ENCODE assay signal across 12 cellular contexts in genomic region chr21:45087022-45087823, GRCh38. TPM values are rescaled to one million over a fixed set of nuclear protein-coding genes. Genes with fewer than 3 reads are reported as not detected.
A peak's percentile ranks its signal among the peaks of the same experiment; 100 is the strongest.
DNase-seq lines count a peak whose midpoint lies in the region; ATAC-seq and TF ChIP-seq lines count a peak whose summit lies in the region.
"Had no signal": no experiment of that assay in that cellular context is flagged by ENCODE, and none has a peak within 500 bp of the region (broad histone marks: within the 10 kb centered on the region; RNA-seq: fewer than 3 reads in every experiment).

No MANE protein-coding gene starts in this region.

- ATAC-seq in T-helper 17 cell: peak; percentile 81
- no peak for ATAC-seq in HG03432 (IDR thresholded peaks at IDR 0.05; ENCODE audit: unreplicated experiment)
- ATAC-seq: gastrocnemius medialis had no signal

- H3K18ac ChIP-seq in H9 (ENCODE audit: insufficient read length, low read depth, low read length): no peak overlapping the region

- H3K79me2 ChIP-seq in H9 (ENCODE audit: insufficient read depth, low read length): no peaks in the 10 kb centered on the region

- no CpG with 5 or more reads among the region's 10 CpGs for WGBS in H9 (ENCODE audit: extremely low coverage, insufficient read length, low lambda C conversion rate)

- H3K27me3 Mint-ChIP-seq in activated naive CD4-positive, alpha-beta T cell treated with anti-CD3 and anti-CD28 coated beads, Interleukin-2, amount 10 ng/mL, durations not matched to agents 7 days and 5 days: no peaks in the 10 kb centered on the region
- H3K27me3 Mint-ChIP-seq in T-helper 17 cell (no peaks in the 10 kb centered on the region), H9 (ENCODE audit: low read depth) (no peaks in the 10 kb centered on the region)

- no peak overlapping the region for H3K4ac ChIP-seq in H9 (ENCODE audit: low read depth, low read length)

- H3K23ac ChIP-seq in H9 (ENCODE audit: insufficient read length, low read depth, low read length): no peak overlapping the region

- peak overlapping the region; percentile 16 for H3K4me3 Mint-ChIP-seq in activated naive CD4-positive, alpha-beta T cell treated with anti-CD3 and anti-CD28 coated beads, Interleukin-2, amount 10 ng/mL, durations not matched to agents 7 days and 5 days
- peak overlapping the region; percentile 91 for H3K4me3 Mint-ChIP-seq in T-helper 17 cell
- no peak overlapping the region for H3K4me3 Mint-ChIP-seq in H9

- H3K4me3 ChIP-seq in choroid plexus epithelial cell (ENCODE audit: low read depth, low read length): no peak overlapping the region
- H3K4me3 ChIP-seq: gastrocnemius medialis had no signal

- H3K9ac ChIP-seq in H9 (ENCODE audit: extremely low read depth, insufficient read length, low read length): no peak overlapping the region

- H4K91ac ChIP-seq in H9 (ENCODE audit: insufficient read length, low read depth, low read length): no peak overlapping the region

- H2AFZ ChIP-seq in H9 (ENCODE audit: low read length): no peak overlapping the region

- H3K27ac Mint-ChIP-seq in activated naive CD4-positive, alpha-beta T cell treated with anti-CD3 and anti-CD28 coated beads, Interleukin-2, amount 10 ng/mL, durations not matched to agents 7 days and 5 days: peak overlapping the region; percentile 69
- H3K27ac Mint-ChIP-seq in T-helper 17 cell (peak overlapping the region; percentile 92), H9 (no peak overlapping the region; a peak in 1 of 7 replicates)

- H2AK5ac ChIP-seq in H9 (ENCODE audit: insufficient read length, low read length): no peak overlapping the region

- H4K8ac ChIP-seq in H9 (replicated peaks; ENCODE audit: insufficient read length, low read depth, low read length): no peak overlapping the region

- H3K79me1 ChIP-seq in H9 (ENCODE audit: insufficient read depth, low read depth, low read length, poor library complexity, severe bottlenecking): no peaks in the 10 kb centered on the region

- H3T11ph ChIP-seq in H9 (ENCODE audit: low read length): no peak overlapping the region

- peaks cover 81% of the 10 kb centered on the region for H3K4me1 Mint-ChIP-seq in activated naive CD4-positive, alpha-beta T cell treated with anti-CD3 and anti-CD28 coated beads, Interleukin-2, amount 10 ng/mL, durations not matched to agents 7 days and 5 days
- H3K4me1 Mint-ChIP-seq in T-helper 17 cell (peaks cover 63% of the 10 kb centered on the region), H9 (peaks cover 4% of the 10 kb centered on the region in 2 experiments; a peak in 3 of 4 replicates)

- no peaks in the 10 kb centered on the region for H3K23me2 ChIP-seq in H9 (ENCODE audit: insufficient read length, low read depth, low read length, poor library complexity, severe bottlenecking)

- CTCF ChIA-PET in activated naive CD4-positive, alpha-beta T cell treated with anti-CD3 and anti-CD28 coated beads, Interleukin-2, amount 10 ng/mL, durations not matched to agents 7 days and 5 days (lab: Charles Lee): interaction anchor here (0.9 to 1.2 kb wide), 3 partner anchors 11 to 41 kb away, joined by 3 read pairs; no protein-coding TSS in a partner anchor

- no peak overlapping the region for H3K14ac ChIP-seq in H9 (ENCODE audit: insufficient read depth, low read length)

- H2BK12ac ChIP-seq in H9 (ENCODE audit: insufficient read length, low read depth, low read length): no peak overlapping the region

- no peak overlapping the region for H2BK15ac ChIP-seq in H9 (ENCODE audit: low read depth, low read length)

- H4K5ac ChIP-seq in H9 (ENCODE audit: insufficient read length, low read depth, low read length): no peak overlapping the region

- H3K36me3 Mint-ChIP-seq in activated naive CD4-positive, alpha-beta T cell treated with anti-CD3 and anti-CD28 coated beads, Interleukin-2, amount 10 ng/mL, durations not matched to agents 7 days and 5 days: peaks cover 22% of the 10 kb centered on the region
- H3K36me3 Mint-ChIP-seq in T-helper 17 cell (ENCODE audit: low read depth): no peaks in the 10 kb centered on the region
- no peaks in the 10 kb centered on the region for H3K36me3 Mint-ChIP-seq in H9 (ENCODE audit: insufficient read depth in 1 of 3, low read depth in 3 of 3)

- peak; percentile 51 for DNase-seq in activated naive CD4-positive, alpha-beta T cell treated with anti-CD3 and anti-CD28 coated beads, Interleukin-2, amount 10 ng/mL, durations not matched to agents 7 days and 5 days
- DNase-seq in activated naive CD4-positive, alpha-beta T cell treated with anti-CD3 and anti-CD28 coated beads, Interleukin-2, amount 50 U/mL, for 16 hours: no peak
- no peak for DNase-seq in T-helper 17 cell
- peak; percentile 65 for DNase-seq in choroid plexus epithelial cell (ENCODE audit: low read depth)
- DNase-seq in DMS53 treated with DMSO at 0.1 percent for 48 hours (lab: John Stamatoyannopoulos, UW; ENCODE audit: unreplicated experiment): no peak
- DNase-seq in COLO829 (ENCODE audit: low spot score): no peak
- no peak for DNase-seq in H9
- DNase-seq: gastrocnemius medialis; NCI-H1092 treated with DMSO at 0.1 percent for 48 hours; NCI-H446; stimulated activated CD8-positive, alpha-beta memory T cell treated with anti-CD3 and anti-CD28 coated beads, Interleukin-4, amount 100 ng/mL, for 48 hours had no signal

- no peaks in the 10 kb centered on the region for H3K27me3 ChIP-seq in H9 (ENCODE audit: insufficient read depth, low read length)
- H3K27me3 ChIP-seq: gastrocnemius medialis had no signal

- H3K27ac ChIP-seq in H9 (ENCODE audit: insufficient read length, low read depth, low read length): no peak overlapping the region
- H3K27ac ChIP-seq: gastrocnemius medialis had no signal

- no peaks in the 10 kb centered on the region for H3K9me3 Mint-ChIP-seq in activated naive CD4-positive, alpha-beta T cell treated with anti-CD3 and anti-CD28 coated beads, Interleukin-2, amount 10 ng/mL, durations not matched to agents 7 days and 5 days
- no peaks in the 10 kb centered on the region for H3K9me3 Mint-ChIP-seq in H9

- no peaks in the 10 kb centered on the region for H3K4me1 ChIP-seq in H9 (ENCODE audit: insufficient read depth, low read length)

- H4K20me1 ChIP-seq in H9 (ENCODE audit: control insufficient read depth, insufficient read depth, insufficient read length): no peaks in the 10 kb centered on the region

- H3K9me3 ChIP-seq in T-helper 17 cell (ENCODE audit: control insufficient read depth, low read length, poor library complexity, severe bottlenecking) (no peaks in the 10 kb centered on the region), H9 (ENCODE audit: control insufficient read depth, low read depth, low read length) (no peaks in the 10 kb centered on the region)
- H3K9me3 ChIP-seq: gastrocnemius medialis had no signal

- no peak overlapping the region for H2BK5ac ChIP-seq in H9 (ENCODE audit: insufficient read length, low read length)

- H2BK120ac ChIP-seq in H9 (ENCODE audit: low read depth, low read length, poor library complexity, severe bottlenecking): no peak overlapping the region

- no peak overlapping the region for H2BK20ac ChIP-seq in H9 (ENCODE audit: low read depth, low read length, poor library complexity, severe bottlenecking)

- TF ChIP-seq CTCF in choroid plexus epithelial cell (conservative IDR thresholded peaks at IDR 0.05; ENCODE audit: low read depth, low read length) (no peak), H9 (conservative IDR thresholded peaks at IDR 0.05) (no peak)

- H3K56ac ChIP-seq in H9 (ENCODE audit: insufficient read length, low read depth, low read length): no peak overlapping the region

- no peak overlapping the region for H3K4me2 ChIP-seq in H9 (ENCODE audit: insufficient read depth, insufficient read length, low read length)

RNA-seq across cellular contexts. Expression of gene ADARB1, which starts 12.8 kb away (rescaled TPM):
- total RNA-seq in T-helper 17 cell: 10 to 100 TPM; 28.4 to 37.0 TPM
- total RNA-seq in H9 (2021): 14.1 and 15.8 TPM in 2 replicates

Comparison
In these comparisons a context has a peak if more than half of its experiments do, and no peak if none do; other contexts are left out.
1. DNase-seq: peak in activated naive CD4-positive, alpha-beta T cell treated with anti-CD3 and anti-CD28 coated beads, Interleukin-2, amount 10 ng/mL, durations not matched to agents 7 days and 5 days (single experiment) and choroid plexus epithelial cell (single experiment); none in activated naive CD4-positive, alpha-beta T cell treated with anti-CD3 and anti-CD28 coated beads, Interleukin-2, amount 50 U/mL, for 16 hours (single experiment), T-helper 17 cell (0 of 3), DMS53 treated with DMSO at 0.1 percent for 48 hours (single experiment), COLO829 (single experiment) and H9 (single experiment).
2. H3K27ac Mint-ChIP-seq: peak in activated naive CD4-positive, alpha-beta T cell treated with anti-CD3 and anti-CD28 coated beads, Interleukin-2, amount 10 ng/mL, durations not matched to agents 7 days and 5 days (single experiment) and T-helper 17 cell (single experiment); none in H9 (0 of 3).
3. H3K4me3 Mint-ChIP-seq: peak in activated naive CD4-positive, alpha-beta T cell treated with anti-CD3 and anti-CD28 coated beads, Interleukin-2, amount 10 ng/mL, durations not matched to agents 7 days and 5 days (single experiment) and T-helper 17 cell (single experiment); none in H9 (0 of 2).